17 cellular contexts compared by ENCODE assay signal in genomic region chr5:135800656-135801055, GRCh38. TPM values are rescaled to one million over a fixed set of nuclear protein-coding genes. Genes with fewer than 3 reads are reported as not detected.
DNase-seq lines count a peak whose midpoint lies in the region; ATAC-seq and TF ChIP-seq lines count a peak whose summit lies in the region.
"Had no signal": no experiment of that assay in that cellular context is flagged by ENCODE, and none has a peak within 500 bp of the region (broad histone marks: within the 10 kb centered on the region; RNA-seq: fewer than 3 reads in every experiment).

No MANE protein-coding gene starts in this region.

- H3K9me3 ChIP-seq in HEK293 (ENCODE audit: control insufficient read depth, insufficient read depth, low read depth, low read length) = no peaks in the 10 kb centered on the region
- H3K9me3 ChIP-seq in upper lobe of right lung = no peaks in the 10 kb centered on the region
- H3K9me3 ChIP-seq: A549 had no signal

- H3K4me3 ChIP-seq in HEK293 (ENCODE audit: low read depth, low read length) (no peak overlapping the region), upper lobe of right lung (no peak overlapping the region)
- H3K4me3 ChIP-seq: A549 had no signal

- DNase-seq in activated CD4-positive, alpha-beta T cell treated with anti-CD3 and anti-CD28 coated beads for 36 hours = peak; percentile 14
- no peak for DNase-seq in activated CD4-positive, alpha-beta T cell treated with anti-CD3 and anti-CD28 coated beads, Interleukin-2, amount 50 U/mL, for 1 hour
- no peak for DNase-seq in activated T-cell treated with anti-CD3 and anti-CD28 coated beads, Interleukin-2, amount 50 U/mL, for 72 hours
- DNase-seq in activated T-cell treated with anti-CD3 and anti-CD28 coated beads, Interleukin-2, amount 50 U/mL, for 48 hours = no peak
- DNase-seq in upper lobe of right lung = no peak
- DNase-seq: AML-193; Caco-2; CD4-positive, alpha-beta T cell; GOT3; H7 had no signal

- no peaks in the 10 kb centered on the region for H3K4me1 Mint-ChIP-seq in activated CD4-positive, alpha-beta T cell treated with anti-CD3 and anti-CD28 coated beads for 36 hours
- no peaks in the 10 kb centered on the region for H3K4me1 Mint-ChIP-seq in activated T-cell treated with anti-CD3 and anti-CD28 coated beads, Interleukin-2, amount 50 U/mL, for 72 hours (ENCODE audit: low read depth)
- H3K4me1 Mint-ChIP-seq: IgD-negative memory B cell had no signal

- H3K27me3 ChIP-seq in upper lobe of right lung = peaks cover 39% of the 10 kb centered on the region

- H3K27ac ChIP-seq in HEK293 (ENCODE audit: extremely low read depth, low read depth, low read length) (no peak overlapping the region), upper lobe of right lung (no peak overlapping the region)
- H3K27ac ChIP-seq: 22Rv1, A549, C4-2B had no signal

- peak; percentile 18 for ATAC-seq in activated CD4-positive, alpha-beta T cell treated with anti-CD3 and anti-CD28 coated beads for 36 hours
- ATAC-seq in activated T-cell treated with anti-CD3 and anti-CD28 coated beads, Interleukin-2, amount 50 U/mL, for 72 hours (replicated peaks in 1 of 2) = peak; percentile 42 to 46
- ATAC-seq in upper lobe of right lung = peak; percentile 14
- ATAC-seq in GM21360 (IDR thresholded peaks at IDR 0.05; ENCODE audit: unreplicated experiment) = no peak
- ATAC-seq: HCT116 had no signal

- intact Hi-C loops in activated CD4-positive, alpha-beta T cell treated with anti-CD3 and anti-CD28 coated beads for 36 hours (cut with DNase I, micrococcal nuclease) = no loop called here
- intact Hi-C loops in upper lobe of right lung (cut with DNase I) = no loop called here

- CTCF ChIA-PET in activated CD4-positive, alpha-beta T cell treated with anti-CD3 and anti-CD28 coated beads for 36 hours (lab: Charles Lee) = no interaction called here
- CTCF ChIA-PET in HEK293 (lab: Yijun Ruan, JAX) = no interaction called here

- H3K27ac Mint-ChIP-seq in activated CD4-positive, alpha-beta T cell treated with anti-CD3 and anti-CD28 coated beads for 36 hours = no peak overlapping the region
- no peak overlapping the region for H3K27ac Mint-ChIP-seq in activated T-cell treated with anti-CD3 and anti-CD28 coated beads, Interleukin-2, amount 50 U/mL, for 72 hours
- H3K27ac Mint-ChIP-seq: CD4-positive, alpha-beta T cell; IgD-negative memory B cell had no signal

- TF ChIP-seq CTCF in HEK293 (tag by site-specific recombination; IDR thresholded peaks at IDR 0.05) (no peak), upper lobe of right lung (IDR thresholded peaks at IDR 0.05) (no peak)

- H3K36me3 ChIP-seq in HEK293 (ENCODE audit: control insufficient read depth in 2 of 2, insufficient read depth in 1 of 2, low read length in 2 of 2) (no peaks in the 10 kb centered on the region), upper lobe of right lung (no peaks in the 10 kb centered on the region)

- H3K4me1 ChIP-seq in HEK293 (ENCODE audit: control insufficient read depth, insufficient read depth, low read length) (no peaks in the 10 kb centered on the region), upper lobe of right lung (no peaks in the 10 kb centered on the region)
- H3K4me1 ChIP-seq: A549, Caco-2 had no signal

- H3K27me3 Mint-ChIP-seq in activated CD4-positive, alpha-beta T cell treated with anti-CD3 and anti-CD28 coated beads for 36 hours = peaks cover 3% of the 10 kb centered on the region
- no peaks in the 10 kb centered on the region for H3K27me3 Mint-ChIP-seq in activated T-cell treated with anti-CD3 and anti-CD28 coated beads, Interleukin-2, amount 50 U/mL, for 72 hours (ENCODE audit: low read depth)

- H3K4me3 Mint-ChIP-seq in activated CD4-positive, alpha-beta T cell treated with anti-CD3 and anti-CD28 coated beads for 36 hours = no peak overlapping the region
- no peak overlapping the region for H3K4me3 Mint-ChIP-seq in activated T-cell treated with anti-CD3 and anti-CD28 coated beads, Interleukin-2, amount 50 U/mL, for 72 hours
- H3K4me3 Mint-ChIP-seq: CD4-positive, alpha-beta T cell; IgD-negative memory B cell had no signal

- no peaks in the 10 kb centered on the region for H3K36me3 Mint-ChIP-seq in activated CD4-positive, alpha-beta T cell treated with anti-CD3 and anti-CD28 coated beads for 36 hours (ENCODE audit: low read depth)
- no peaks in the 10 kb centered on the region for H3K36me3 Mint-ChIP-seq in activated T-cell treated with anti-CD3 and anti-CD28 coated beads, Interleukin-2, amount 50 U/mL, for 72 hours (ENCODE audit: insufficient read depth in 2 of 2)
- H3K36me3 Mint-ChIP-seq: IgD-negative memory B cell had no signal

- POLR2A ChIA-PET in activated CD4-positive, alpha-beta T cell treated with anti-CD3 and anti-CD28 coated beads for 36 hours (lab: Charles Lee) = no interaction called here
- POLR2A ChIA-PET in HEK293 (lab: Yijun Ruan, JAX) = no interaction called here

- no peaks in the 10 kb centered on the region for H3K9me3 Mint-ChIP-seq in activated CD4-positive, alpha-beta T cell treated with anti-CD3 and anti-CD28 coated beads for 36 hours (ENCODE audit: low read depth)
- H3K9me3 Mint-ChIP-seq in activated T-cell treated with anti-CD3 and anti-CD28 coated beads, Interleukin-2, amount 50 U/mL, for 72 hours = no peaks in the 10 kb centered on the region
- H3K9me3 Mint-ChIP-seq: CD4-positive, alpha-beta T cell; IgD-negative memory B cell had no signal

TF ChIP-seq in HEK293, 187 proteins besides CTCF, POLR2A, EP300 and RAD21:
- TF ChIP-seq GLIS2 (tag by site-specific recombination; IDR thresholded peaks at IDR 0.05) = no peak
- TF ChIP-seq HOXA7 (CRISPR knock-in tag; IDR thresholded peaks at IDR 0.05; ENCODE audit: borderline replicate concordance) = no peak
- TF ChIP-seq PRDM10 (tag by site-specific recombination; IDR thresholded peaks at IDR 0.05) = peak; percentile 63
- no peak for TF ChIP-seq ZNF596 (tag by site-specific recombination; IDR thresholded peaks at IDR 0.05)
- TF ChIP-seq ZBTB11 (tag by site-specific recombination; conservative IDR thresholded peaks at IDR 0.05; ENCODE audit: low read depth) = no peak
- no peak for TF ChIP-seq PRDM1 (tag by site-specific recombination; IDR thresholded peaks at IDR 0.05)
- TF ChIP-seq ZNF292 (tag by site-specific recombination; IDR thresholded peaks at IDR 0.05; ENCODE audit: borderline replicate concordance, low read depth) = no peak
- TF ChIP-seq ZNF169 (tag by site-specific recombination; IDR thresholded peaks at IDR 0.05) = no peak

RNA-seq across cellular contexts. Expression of gene SLC25A48, which starts 33.8 kb away (rescaled TPM):
- total RNA-seq in activated CD4-positive, alpha-beta T cell treated with anti-CD3 and anti-CD28 coated beads for 36 hours = not detected
- not detected for total RNA-seq in activated T-cell treated with anti-CD3 and anti-CD28 coated beads, Interleukin-2, amount 50 U/mL, for 72 hours
- not detected for total RNA-seq in upper lobe of right lung
- total RNA-seq: CD4-positive, alpha-beta T cell had no signal
